8 cellular contexts compared by ENCODE assay signal in the genomic region with DNA sequence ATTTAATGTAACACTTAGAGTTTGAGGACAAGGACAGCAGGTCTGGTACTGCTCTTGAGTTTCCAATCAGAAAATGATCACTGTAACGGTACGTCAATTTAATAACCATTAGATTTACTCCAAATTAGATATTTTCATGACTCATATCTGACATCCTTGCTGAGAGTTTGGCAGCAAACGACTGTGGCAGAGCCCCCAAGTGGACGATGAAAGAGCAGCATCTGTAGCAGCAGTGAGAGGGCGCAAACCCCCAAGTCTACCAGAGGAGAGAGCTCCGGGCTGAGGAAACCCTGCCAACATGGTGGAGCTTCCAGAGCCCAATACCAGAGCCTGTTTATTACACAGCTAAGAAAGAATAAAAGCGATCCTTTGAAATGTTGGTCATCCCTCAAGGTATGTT.
A peak's percentile ranks its signal among the peaks of the same experiment; 100 is the strongest.
DNase-seq lines count a peak whose midpoint lies in the region; ATAC-seq and TF ChIP-seq lines count a peak whose summit lies in the region.

No MANE protein-coding gene starts in this region.

- no peaks in the 10 kb centered on the region for H3K27me3 ChIP-seq in Peyer's patch

- H3K9me3 ChIP-seq in Peyer's patch: no peaks in the 10 kb centered on the region

- no peak for TF ChIP-seq POLR2A in Peyer's patch (IDR thresholded peaks at IDR 0.05)

- peaks cover 2% of the 10 kb centered on the region for H3K27me3 Mint-ChIP-seq in memory B cell

- DNase-seq in NOMO-1 treated with DMSO at 0.1 percent for 48 hours (lab: John Stamatoyannopoulos, UW; ENCODE audit: unreplicated experiment) (peak; percentile 11), NOMO-1 treated with dmso at 0.1 percent for 144 hours (lab: John Stamatoyannopoulos, UW; ENCODE audit: unreplicated experiment) (no peak), Peyer's patch (peak in 2 of 3 donors; percentile 41 to 69), dermis blood vessel endothelial cell (peak; percentile 79), memory B cell (ENCODE audit: low spot score in 2 of 2) (peak; percentile 24 to 49), cortex of kidney (lab: John Stamatoyannopoulos, UW) (no peak)

- peaks cover 8% of the 10 kb centered on the region for H3K4me1 Mint-ChIP-seq in memory B cell

- no peaks in the 10 kb centered on the region for H3K4me1 ChIP-seq in Peyer's patch

- no peak overlapping the region for H3K4me3 Mint-ChIP-seq in memory B cell

- no peak overlapping the region for H3K27ac ChIP-seq in Peyer's patch

- H3K9me3 Mint-ChIP-seq in memory B cell: no peaks in the 10 kb centered on the region

- no peak overlapping the region for H3K4me3 ChIP-seq in Peyer's patch

- ATAC-seq in GM21528 (IDR thresholded peaks at IDR 0.05; ENCODE audit: low FRiP score, unreplicated experiment) (peak; percentile 85), HG03571 (IDR thresholded peaks at IDR 0.05; ENCODE audit: unreplicated experiment) (peak; percentile 98), memory B cell (ENCODE audit: low read depth) (peak; percentile 100)

- TF ChIP-seq CTCF in Peyer's patch (IDR thresholded peaks at IDR 0.05): peak in 5 of 6 experiments; percentile 11 to 51 (median 42)

- H3K36me3 Mint-ChIP-seq in memory B cell: no peaks in the 10 kb centered on the region

- no peak overlapping the region for H3K27ac Mint-ChIP-seq in memory B cell

- H3K36me3 ChIP-seq in Peyer's patch: no peaks in the 10 kb centered on the region

Comparison
In these comparisons a context has a peak if more than half of its experiments do, and no peak if none do; other contexts are left out.
1. DNase-seq: peak in NOMO-1 treated with DMSO at 0.1 percent for 48 hours (single experiment), Peyer's patch (2 of 3), dermis blood vessel endothelial cell (single experiment) and memory B cell (2 of 2); none in NOMO-1 treated with dmso at 0.1 percent for 144 hours (single experiment) and cortex of kidney (single experiment).
2. Peak in every context shown above with its lines, with median percentiles within 50 percentile points of each other: ATAC-seq.